19 cellular contexts compared by ENCODE assay signal in genomic region chr7:150961510-150962284, GRCh38. TPM values are rescaled to one million over a fixed set of nuclear protein-coding genes. Genes with fewer than 3 reads are reported as not detected.
DNase-seq lines count a peak whose midpoint lies in the region; ATAC-seq and TF ChIP-seq lines count a peak whose summit lies in the region.
"Had no signal": no experiment of that assay in that cellular context is flagged by ENCODE, and none has a peak within 500 bp of the region (broad histone marks: within the 10 kb centered on the region; RNA-seq: fewer than 3 reads in every experiment).

No MANE protein-coding gene starts in this region.

- TF ChIP-seq CTCF in SK-N-SH (IDR thresholded peaks at IDR 0.05) (no peak), glutamatergic neuron (IDR thresholded peaks at IDR 0.05; ENCODE audit: partially characterized antibody, unreplicated experiment) (no peak), mucosa of descending colon (IDR thresholded peaks at IDR 0.05) (no peak), vagina (IDR thresholded peaks at IDR 0.05) (no peak), adrenal gland (IDR thresholded peaks at IDR 0.05) (no peak)

- no peak overlapping the region for H3K4me2 ChIP-seq in SK-N-SH

- TF ChIP-seq EP300 in SK-N-SH (IDR thresholded peaks at IDR 0.05; ENCODE audit: borderline replicate concordance in 1 of 2, low read depth in 1 of 2, low read length in 1 of 2), result no peak

- no peaks in the 10 kb centered on the region for H4K20me1 ChIP-seq in SK-N-SH (ENCODE audit: insufficient read depth)

- H3K4me1 Mint-ChIP-seq in glutamatergic neuron (ENCODE audit: low read depth, unreplicated experiment), result peaks cover 51% of the 10 kb centered on the region

- H3K9me2 ChIP-seq in SK-N-SH, result no peaks in the 10 kb centered on the region

- H3K36me3 Mint-ChIP-seq in glutamatergic neuron (ENCODE audit: unreplicated experiment), result peaks cover 10% of the 10 kb centered on the region
- H3K36me3 Mint-ChIP-seq: activated CD4-positive, alpha-beta memory T cell treated with anti-CD3 and anti-CD28 coated beads for 36 hours had no signal

- intact Hi-C loops in mucosa of descending colon (cut with DNase I, micrococcal nuclease) (no loop called here), vagina (cut with DNase I) (no loop called here), adrenal gland (cut with DNase I) (no loop called here)

- H3K36me3 ChIP-seq in SK-N-SH (replicated peaks in 1 of 2; ENCODE audit: control insufficient read depth in 1 of 2, insufficient read depth in 2 of 2, low read length in 1 of 2) (no peaks in the 10 kb centered on the region), mucosa of descending colon (ENCODE audit: low read depth) (no peaks in the 10 kb centered on the region), vagina (no peaks in the 10 kb centered on the region), adrenal gland (replicated peaks in 1 of 2) (no peaks in the 10 kb centered on the region)
- H3K36me3 ChIP-seq: suprapubic skin had no signal

- H3K27me3 Mint-ChIP-seq in glutamatergic neuron (ENCODE audit: unreplicated experiment), result peaks cover 25% of the 10 kb centered on the region

- CTCF ChIA-PET in SK-N-SH (lab: Yijun Ruan, JAX), result interaction anchor here (0.8 to 27.1 kb wide), 20 partner anchors 12 to 183 kb away, joined by 3 to 761 read pairs (median 34); partner anchors contain the start of genes ATG9B and NOS3

- TF ChIP-seq POLR2A in vagina (IDR thresholded peaks at IDR 0.05) (no peak), adrenal gland (IDR thresholded peaks at IDR 0.05) (no peak)

- peak overlapping the region in 1 of 2 experiments; percentile 97; a peak in 2 of 4 replicates for H3K27ac ChIP-seq in SK-N-SH (ENCODE audit: low read depth in 2 of 2, low read length in 1 of 2)
- peak overlapping the region; percentile 13 for H3K27ac ChIP-seq in vagina
- peak overlapping the region in 1 of 5 donors; percentile 44 for H3K27ac ChIP-seq in adrenal gland
- H3K27ac ChIP-seq: HL-60, suprapubic skin had no signal

- peak overlapping the region; percentile 97 for H3K27ac Mint-ChIP-seq in glutamatergic neuron (ENCODE audit: unreplicated experiment)
- H3K27ac Mint-ChIP-seq: activated CD4-positive, alpha-beta memory T cell treated with anti-CD3 and anti-CD28 coated beads for 36 hours; activated T-cell treated with anti-CD3 and anti-CD28 coated beads, Interleukin-2, amount 50 U/mL, for 72 hours; CD4-positive, alpha-beta T cell; naive B cell had no signal

- no peaks in the 10 kb centered on the region for H3K79me2 ChIP-seq in SK-N-SH (ENCODE audit: insufficient read depth)

- no peaks in the 10 kb centered on the region for H3F3A ChIP-seq in SK-N-SH (replicated peaks; ENCODE audit: insufficient read depth)

- TF ChIP-seq RAD21 in SK-N-SH (IDR thresholded peaks at IDR 0.05; ENCODE audit: low read length), result no peak; the same call in 1 of the 2 replicates

- H3K4me1 ChIP-seq in SK-N-SH (ENCODE audit: control insufficient read depth in 1 of 2, insufficient read depth in 2 of 2, low read depth in 1 of 2, low read length in 1 of 2), result peaks cover 0 to 94% of the 10 kb centered on the region in 2 experiments; a peak in 2 of 4 replicates
- no peaks in the 10 kb centered on the region for H3K4me1 ChIP-seq in mucosa of descending colon (ENCODE audit: low read depth)
- no peaks in the 10 kb centered on the region for H3K4me1 ChIP-seq in vagina
- H3K4me1 ChIP-seq in adrenal gland (replicated peaks in 1 of 2), result peaks cover 0 to 15% of the 10 kb centered on the region in 2 donors

- no peak overlapping the region for H3K9ac ChIP-seq in SK-N-SH

- H2AFZ ChIP-seq in SK-N-SH (ENCODE audit: low read depth), result no peak overlapping the region

- POLR2A ChIA-PET in SK-N-SH (lab: Yijun Ruan, JAX), result interaction anchor here (0.6 to 5.5 kb wide), 6 partner anchors 9 to 63 kb away, joined by 3 to 41 read pairs (median 6); no protein-coding TSS in a partner anchor

- no peak for ATAC-seq in SK-N-SH treated with all-trans-retinoic acid at 6 μM for 48 hours
- peak; percentile 13 for ATAC-seq in mucosa of descending colon
- no peak for ATAC-seq in GM18870 (IDR thresholded peaks at IDR 0.05; ENCODE audit: unreplicated experiment)
- ATAC-seq: activated T-cell treated with anti-CD3 and anti-CD28 coated beads, Interleukin-2, amount 50 U/mL, for 72 hours had no signal

- H3K9me3 ChIP-seq in SK-N-SH, result no peaks in the 10 kb centered on the region
- H3K9me3 ChIP-seq in mucosa of descending colon, result no peaks in the 10 kb centered on the region
- H3K9me3 ChIP-seq in vagina, result no peaks in the 10 kb centered on the region
- no peaks in the 10 kb centered on the region for H3K9me3 ChIP-seq in adrenal gland (replicated peaks in 1 of 3)
- H3K9me3 ChIP-seq: suprapubic skin had no signal

- peaks cover 10% of the 10 kb centered on the region for H3K27me3 ChIP-seq in SK-N-SH (ENCODE audit: insufficient read depth)
- no peaks in the 10 kb centered on the region for H3K27me3 ChIP-seq in vagina
- H3K27me3 ChIP-seq in adrenal gland, result no peaks in the 10 kb centered on the region

- DNase-seq in SK-N-SH (peak; percentile 69), glutamatergic neuron (peak; percentile 76), mucosa of descending colon (peak in 1 of 3 donors; percentile 50), vagina (ENCODE audit: extremely low spot score in 2 of 2) (no peak), adrenal gland (no peak), SIG-M5 treated with dmso at 0.1 percent for 504 hours (lab: John Stamatoyannopoulos, UW; ENCODE audit: unreplicated experiment) (no peak)
- DNase-seq: activated CD4-positive, alpha-beta memory T cell treated with anti-CD3 and anti-CD28 coated beads for 36 hours; activated T-cell treated with anti-CD3 and anti-CD28 coated beads, Interleukin-2, amount 50 U/mL, for 72 hours; CD4-positive, alpha-beta T cell; DMS79 treated with DMSO at 0.1 percent for 48 hours; Kasumi-1; naive B cell; NCI-H1436 treated with DMSO at 0.1 percent for 48 hours; NCI-H510A treated with DMSO at 0.1 percent for 48 hours; stimulated activated CD4-positive, alpha-beta T cell treated with anti-CD3 and anti-CD28 coated beads, Interleukin-2, amount 100 ng/mL, for 24 hours had no signal

- H3K4me3 ChIP-seq in SK-N-SH (ENCODE audit: low read depth in 2 of 2, low read length in 1 of 2) (no peak overlapping the region), mucosa of descending colon (no peak overlapping the region), vagina (no peak overlapping the region), adrenal gland (no peak overlapping the region)
- H3K4me3 ChIP-seq: suprapubic skin had no signal

- peak overlapping the region; percentile 76 for H3K4me3 Mint-ChIP-seq in glutamatergic neuron (ENCODE audit: unreplicated experiment)
- H3K4me3 Mint-ChIP-seq: activated CD4-positive, alpha-beta memory T cell treated with anti-CD3 and anti-CD28 coated beads for 36 hours; activated T-cell treated with anti-CD3 and anti-CD28 coated beads, Interleukin-2, amount 50 U/mL, for 72 hours; CD4-positive, alpha-beta T cell; naive B cell had no signal

- WGBS in SK-N-SH (ENCODE audit: low lambda C conversion rate), result 67% methylated on average over 14 of the region's 17 CpGs
- WGBS in adrenal gland, 4 donors, result 80 to 85% (median 84%) methylated on average over 11 to 17 of the region's 17 CpGs

- peaks cover 27% of the 10 kb centered on the region for H3K9me3 Mint-ChIP-seq in glutamatergic neuron (ENCODE audit: unreplicated experiment)
- H3K9me3 Mint-ChIP-seq: activated CD4-positive, alpha-beta memory T cell treated with anti-CD3 and anti-CD28 coated beads for 36 hours; activated T-cell treated with anti-CD3 and anti-CD28 coated beads, Interleukin-2, amount 50 U/mL, for 72 hours; CD4-positive, alpha-beta T cell; naive B cell had no signal

TF ChIP-seq in SK-N-SH, 30 proteins besides CTCF, POLR2A, EP300 and RAD21:
- TF ChIP-seq NFIC (IDR thresholded peaks at IDR 0.05; ENCODE audit: borderline replicate concordance) (no peak), RCOR1 (IDR thresholded peaks at IDR 0.05; ENCODE audit: low read length) (peak; percentile 44; the same call in 1 of the 2 replicates), CHD2 (IDR thresholded peaks at IDR 0.05; ENCODE audit: low read length, partially characterized antibody) (peak; percentile 34), TAF1 (IDR thresholded peaks at IDR 0.05; ENCODE audit: borderline replicate concordance, low read depth, low read length) (no peak), TEAD4 (IDR thresholded peaks at IDR 0.05; ENCODE audit: borderline replicate concordance, insufficient read depth) (no peak)

TF ChIP-seq in SK-N-SH treated with all-trans-retinoic acid at 6 μM for 48 hours, 23 proteins besides CTCF, POLR2A, EP300 and RAD21:
- TF ChIP-seq CSRNP3 (CRISPR knock-in tag; IDR thresholded peaks at IDR 0.05) (no peak), BACH2 (CRISPR knock-in tag; IDR thresholded peaks at IDR 0.05; ENCODE audit: borderline replicate concordance) (no peak), ZNF8 (CRISPR knock-in tag; IDR thresholded peaks at IDR 0.05) (no peak)

RNA-seq across cellular contexts. Expression of gene KCNH2, which starts 16.4 kb away (rescaled TPM):
- polyA plus RNA-seq in SK-N-SH (2012; rRNA removed) (2.2 and 6.4 TPM in 2 replicates), adrenal gland (10 to 100 TPM in 1 of 3 donors, 1 to 10 TPM in 2; 4.5 to 18.7 (median 6.8) TPM)
- polyA plus RNA-seq in SK-N-SH (2012; cell fraction: cytosol; rRNA removed), result 2.8 and 8.3 TPM in 2 replicates
- polyA plus RNA-seq in SK-N-SH (2012; cell fraction: nucleus; rRNA removed), result 4.1 and 6.1 TPM in 2 replicates
- total RNA-seq in glutamatergic neuron (ENCODE audit: unreplicated experiment) (73.7 TPM), mucosa of descending colon (10 to 100 TPM in 1 of 3 donors, 1 to 10 TPM in 2; 2.9 to 87.1 (median 5.3) TPM), vagina (6.4 TPM), adrenal gland (10 to 100 TPM in 1 of 8 donors, 1 to 10 TPM in 7; 1.1 to 10.7 (median 4.5) TPM)

RNA-seq across cellular contexts. Expression of gene NOS3, which starts 29.1 kb away (rescaled TPM):
- polyA plus RNA-seq in SK-N-SH (2012; rRNA removed), result 0.15 and 0.41 TPM in 2 replicates
- polyA plus RNA-seq in SK-N-SH (2012; cell fraction: cytosol; rRNA removed), result 0.01 and 0.24 TPM in 2 replicates
- polyA plus RNA-seq in SK-N-SH (2012; cell fraction: nucleus; rRNA removed), result 0.09 and 0.13 TPM in 2 replicates
- total RNA-seq in glutamatergic neuron (ENCODE audit: unreplicated experiment), result 0.86 TPM
- 1 to 10 TPM; 2.5 to 6.3 (median 6.0) TPM for total RNA-seq in mucosa of descending colon
- 22.8 TPM for total RNA-seq in vagina
- 10 to 100 TPM in 7 of 8 donors, 1 to 10 TPM in 1; 8.8 to 26.5 (median 15.6) TPM for total RNA-seq in adrenal gland
- polyA plus RNA-seq in adrenal gland, result 10 to 100 TPM in 2 of 3 donors, 1 to 10 TPM in 1; 2.2 to 23.3 (median 14.9) TPM

Comparison
In these comparisons a context has a peak if more than half of its experiments do, and no peak if none do; other contexts are left out.
1. DNase-seq: peak in SK-N-SH (single experiment) and glutamatergic neuron (single experiment); none in vagina (0 of 2), adrenal gland (0 of 7) and SIG-M5 treated with dmso at 0.1 percent for 504 hours (single experiment).